Comparison of ENCODE assay signal across 24 cellular contexts in the genomic region with DNA sequence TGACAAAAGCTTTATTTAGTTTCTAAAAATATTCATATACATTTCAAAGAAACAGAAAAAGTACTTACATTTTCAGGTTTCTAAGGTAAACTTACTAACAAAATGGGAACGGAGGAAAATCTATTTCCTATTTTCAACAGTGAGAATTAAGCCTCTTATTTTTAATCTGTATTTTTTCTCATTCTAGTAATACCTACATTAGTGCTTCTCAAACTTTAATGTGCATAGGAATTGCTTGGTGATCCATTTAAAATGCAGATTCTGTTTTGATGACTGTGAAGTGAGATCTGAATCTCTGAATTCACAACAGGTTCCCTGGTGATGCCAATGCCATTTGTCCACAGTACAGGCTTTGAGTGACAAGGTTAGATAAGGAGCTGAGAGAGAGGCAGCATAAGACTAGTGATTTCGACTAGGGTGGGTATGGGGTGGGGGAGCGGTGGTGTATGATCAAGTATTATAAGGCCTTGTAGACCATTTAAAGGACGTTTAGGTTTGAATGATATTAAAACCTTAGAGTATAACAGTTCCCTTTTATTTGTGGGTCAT.
DNase-seq lines count a peak whose midpoint lies in the region; ATAC-seq and TF ChIP-seq lines count a peak whose summit lies in the region.
"Had no signal": no experiment of that assay in that cellular context is flagged by ENCODE, and none has a peak within 500 bp of the region (broad histone marks: within the 10 kb centered on the region; RNA-seq: fewer than 3 reads in every experiment).

No MANE protein-coding gene starts in this region.

- no peaks in the 10 kb centered on the region for H3K9me3 ChIP-seq in left ventricle myocardium inferior (replicated peaks)
- H3K9me3 ChIP-seq in RWPE2 (ENCODE audit: severe bottlenecking) = no peaks in the 10 kb centered on the region
- H3K9me3 ChIP-seq in iPS-20b (ENCODE audit: insufficient read depth, low read depth, low read length) = no peaks in the 10 kb centered on the region

- intact Hi-C loops in left ventricle myocardium superior (cut with micrococcal nuclease) (loop anchor here (5.0 kb wide), 1 partner anchor 1791 kb away; no protein-coding TSS in a partner anchor), left ventricle myocardium inferior (cut with micrococcal nuclease) (no loop called here)

- DNase-seq in left ventricle myocardium superior (no peak), left ventricle myocardium inferior (no peak), RWPE2 (ENCODE audit: low spot score) (no peak), hypothalamus (lab: John Stamatoyannopoulos, UW) (no peak), NCI-H526 (lab: John Stamatoyannopoulos, UW) (no peak), GDM1 (lab: John Stamatoyannopoulos, UW) (no peak)
- DNase-seq: AML-193; C1 segment of cervical spinal cord; Calu3; CD8-positive, alpha-beta memory T cell; DMS153; KBM-7; MM.1S; NCI-H1048; NCI-H1417 treated with DMSO at 0.1 percent for 48 hours; NCI-H187; NCI-H2107; NCI-H446 treated with DMSO at 0.1 percent for 48 hours; NK-92 treated with Interleukin-12 subunit alpha and Interleukin-12 subunit beta, amount 100 ng/mL, for 24 hours; SHP77 had no signal

- no peak overlapping the region for H3K9ac ChIP-seq in iPS-20b (ENCODE audit: low read depth, low read length)

- H3K36me3 ChIP-seq in left ventricle myocardium inferior (no peaks in the 10 kb centered on the region), RWPE2 (ENCODE audit: low read depth) (no peaks in the 10 kb centered on the region), iPS-20b (ENCODE audit: insufficient read depth, low read depth, low read length) (no peaks in the 10 kb centered on the region)

- H3K27ac ChIP-seq in left ventricle myocardium inferior (replicated peaks) (no peak overlapping the region), RWPE2 (ENCODE audit: poor library complexity, severe bottlenecking) (peak overlapping the region; percentile 14), iPS-20b (ENCODE audit: low read length) (no peak overlapping the region)
- H3K27ac ChIP-seq: 22Rv1 had no signal

- H3K4me3 ChIP-seq in left ventricle myocardium inferior = no peak overlapping the region
- no peak overlapping the region for H3K4me3 ChIP-seq in RWPE2 (ENCODE audit: severe bottlenecking)
- H3K4me3 ChIP-seq in iPS-20b (ENCODE audit: low read length) = peak overlapping the region; percentile 62; the same call in 1 of the 2 replicates

- no peaks in the 10 kb centered on the region for H3K27me3 ChIP-seq in left ventricle myocardium inferior (ENCODE audit: low read depth)
- no peaks in the 10 kb centered on the region for H3K27me3 ChIP-seq in RWPE2 (ENCODE audit: insufficient read depth, poor library complexity, severe bottlenecking)
- H3K27me3 ChIP-seq in iPS-20b (ENCODE audit: insufficient read depth, low read length) = peaks cover 6% of the 10 kb centered on the region; the same call in 1 of the 2 replicates

- peak; percentile 28 for ATAC-seq in left ventricle myocardium superior
- ATAC-seq in RWPE2 (ENCODE audit: low read depth) = no peak
- ATAC-seq in HG03175 (IDR thresholded peaks at IDR 0.05; ENCODE audit: unreplicated experiment) = no peak
- ATAC-seq: HepG2 had no signal

- TF ChIP-seq CTCF in left ventricle myocardium inferior (IDR thresholded peaks at IDR 0.05; ENCODE audit: borderline replicate concordance) = no peak
- TF ChIP-seq CTCF in RWPE2 (IDR thresholded peaks at IDR 0.05; ENCODE audit: poor library complexity, severe bottlenecking) = no peak

- peaks cover 10% of the 10 kb centered on the region for H3K4me1 ChIP-seq in left ventricle myocardium inferior
- peaks cover 23% of the 10 kb centered on the region for H3K4me1 ChIP-seq in RWPE2 (ENCODE audit: insufficient read depth, poor library complexity, severe bottlenecking)
- peaks cover 58% of the 10 kb centered on the region for H3K4me1 ChIP-seq in iPS-20b (ENCODE audit: insufficient read depth, low read length)
